ENCODE assay signal across 1 cellular context in the genomic region with DNA sequence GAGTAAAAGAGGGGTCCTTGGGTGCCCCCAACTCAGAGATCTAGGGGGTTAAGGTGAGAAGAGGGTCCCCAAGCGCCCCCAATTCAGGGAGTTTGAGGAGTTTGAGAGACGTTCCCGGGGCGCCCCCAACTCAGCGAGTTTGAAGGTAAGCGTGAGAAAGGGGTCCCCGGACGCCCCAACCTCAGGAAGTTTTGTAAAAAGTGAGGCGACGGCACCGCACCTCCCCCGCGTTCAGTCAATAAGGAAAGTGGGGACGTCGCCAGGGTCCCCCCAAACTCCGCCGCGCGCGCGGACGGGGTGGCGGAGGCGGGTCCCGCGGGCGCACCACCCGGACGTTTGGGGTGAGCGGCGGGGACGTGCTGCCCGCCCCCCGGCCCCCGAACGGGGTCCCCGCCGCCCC.
TF ChIP-seq lines count a peak whose summit lies in the region.

No MANE protein-coding gene starts in this region.

TF ChIP-seq in endothelial cell of umbilical vein, 7 proteins besides CTCF, POLR2A, EP300 and RAD21:
- TF ChIP-seq FOS (IDR thresholded peaks at IDR 0.05; ENCODE audit: borderline replicate concordance, insufficient read depth, low read length) (no peak), MYC (IDR thresholded peaks at IDR 0.05; ENCODE audit: low read depth, low read length) (no peak), GATA2 (IDR thresholded peaks at IDR 0.05; ENCODE audit: insufficient read depth, insufficient read length, low read depth, low read length) (no peak), EZH2 (IDR thresholded peaks at IDR 0.05; ENCODE audit: borderline replicate concordance, low read depth, low read length, severe bottlenecking) (no peak), POLR2AphosphoS5 (IDR thresholded peaks at IDR 0.05; ENCODE audit: insufficient read depth, low read depth, low read length) (no peak), JUN (IDR thresholded peaks at IDR 0.05; ENCODE audit: borderline replicate concordance, insufficient read depth, insufficient read length, low read depth) (no peak)
- TF ChIP-seq, protein P1, sequence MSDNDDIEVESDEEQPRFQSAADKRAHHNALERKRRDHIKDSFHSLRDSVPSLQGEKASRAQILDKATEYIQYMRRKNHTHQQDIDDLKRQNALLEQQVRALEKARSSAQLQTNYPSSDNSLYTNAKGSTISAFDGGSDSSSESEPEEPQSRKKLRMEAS (IDR thresholded peaks at IDR 0.05; ENCODE audit: insufficient read depth, insufficient read length) = no peak
